Comparison of ENCODE assay signal across 8 cellular contexts in genomic region chr15:83010709-83011270, GRCh38. TPM values are rescaled to one million over a fixed set of nuclear protein-coding genes. Genes with fewer than 3 reads are reported as not detected.
DNase-seq lines count a peak whose midpoint lies in the region; ATAC-seq and TF ChIP-seq lines count a peak whose summit lies in the region.

No MANE protein-coding gene starts in this region.

- intact Hi-C loops in head of caudate nucleus (cut with DNase I), result loop anchor here (5.0 kb wide), 1 partner anchor 57 kb away; the partner anchor contains the start of gene BTBD1
- intact Hi-C loops in thyroid gland (cut with DNase I), result no loop called here

- peak overlapping the region; percentile 70 to 94 (median 90) for H3K4me3 ChIP-seq in thyroid gland (replicated peaks in 1 of 3)

- peaks cover 6% of the 10 kb centered on the region for H3K36me3 Mint-ChIP-seq in activated naive CD4-positive, alpha-beta T cell treated with anti-CD3 and anti-CD28 coated beads, Interleukin-2, amount 50 U/mL, for 24 hours
- H3K36me3 Mint-ChIP-seq in osteocyte (ENCODE audit: unreplicated experiment), result peaks cover 13% of the 10 kb centered on the region

- H3K9me3 Mint-ChIP-seq in activated naive CD4-positive, alpha-beta T cell treated with anti-CD3 and anti-CD28 coated beads, Interleukin-2, amount 50 U/mL, for 24 hours, result no peaks in the 10 kb centered on the region
- no peaks in the 10 kb centered on the region for H3K9me3 Mint-ChIP-seq in osteocyte (ENCODE audit: unreplicated experiment)

- H3K36me3 ChIP-seq in KOPT-K1 (ENCODE audit: insufficient read depth, low read length), result peaks cover 44% of the 10 kb centered on the region
- peaks cover 24 to 32% of the 10 kb centered on the region in 2 donors for H3K36me3 ChIP-seq in thyroid gland

- H3K27ac ChIP-seq in KOPT-K1 (ENCODE audit: low read depth, low read length, poor library complexity, severe bottlenecking) (peak overlapping the region; percentile 69), thyroid gland (peak overlapping the region; percentile 10 to 87 (median 74))

- peaks cover 18 to 22% of the 10 kb centered on the region in 2 donors for H3K4me1 ChIP-seq in thyroid gland

- H3K27me3 ChIP-seq in thyroid gland, result no peaks in the 10 kb centered on the region

- H3K9me3 ChIP-seq in KOPT-K1 (ENCODE audit: insufficient read depth, low read length, poor library complexity, severe bottlenecking) (no peaks in the 10 kb centered on the region), thyroid gland (no peaks in the 10 kb centered on the region)

- H3K4me1 Mint-ChIP-seq in activated naive CD4-positive, alpha-beta T cell treated with anti-CD3 and anti-CD28 coated beads, Interleukin-2, amount 50 U/mL, for 24 hours, result peaks cover 56% of the 10 kb centered on the region
- H3K4me1 Mint-ChIP-seq in osteocyte (ENCODE audit: unreplicated experiment), result peaks cover 34% of the 10 kb centered on the region

- peak; percentile 52 for ATAC-seq in GM21825 (IDR thresholded peaks at IDR 0.05; ENCODE audit: unreplicated experiment)

- no peaks in the 10 kb centered on the region for H3K27me3 Mint-ChIP-seq in activated naive CD4-positive, alpha-beta T cell treated with anti-CD3 and anti-CD28 coated beads, Interleukin-2, amount 50 U/mL, for 24 hours
- no peaks in the 10 kb centered on the region for H3K27me3 Mint-ChIP-seq in osteocyte (ENCODE audit: unreplicated experiment)

- DNase-seq in EL (peak; percentile 73), SK-N-DZ (ENCODE audit: low spot score) (peak; percentile 78), head of caudate nucleus (peak; percentile 58 to 92 (median 80)), osteocyte (ENCODE audit: extremely low spot score, unreplicated experiment) (peak; percentile 90), thyroid gland (peak; percentile 79 to 81)

- TF ChIP-seq CTCF in osteocyte (IDR thresholded peaks at IDR 0.05) (peak; percentile 91), thyroid gland (IDR thresholded peaks at IDR 0.05) (peak; percentile 41 to 75 (median 66))

- TF ChIP-seq POLR2A in thyroid gland (IDR thresholded peaks at IDR 0.05), result no peak

- H3K27ac Mint-ChIP-seq in activated naive CD4-positive, alpha-beta T cell treated with anti-CD3 and anti-CD28 coated beads, Interleukin-2, amount 50 U/mL, for 24 hours, result peak overlapping the region; percentile 88
- H3K27ac Mint-ChIP-seq in osteocyte (ENCODE audit: unreplicated experiment), result peak overlapping the region; percentile 91

- H3K4me3 Mint-ChIP-seq in activated naive CD4-positive, alpha-beta T cell treated with anti-CD3 and anti-CD28 coated beads, Interleukin-2, amount 50 U/mL, for 24 hours, result peak overlapping the region; percentile 91
- peak overlapping the region; percentile 91 for H3K4me3 Mint-ChIP-seq in osteocyte (ENCODE audit: unreplicated experiment)

- 7% methylated on average over 15 of the region's 15 CpGs for WGBS in thyroid gland, 2 donors

RNA-seq across cellular contexts. Expression of gene C15orf40, which starts 0.6 kb away (rescaled TPM):
- polyA plus RNA-seq in SK-N-DZ (2014; cell fraction: cytosol; rRNA removed), result 16.6 and 18.4 TPM in 2 replicates
- 16.9 and 18.4 TPM in 2 replicates for polyA plus RNA-seq in SK-N-DZ (2014; cell fraction: nucleus; rRNA removed)
- total RNA-seq in osteocyte, result 22.2 and 24.5 TPM in 2 replicates
- 10 to 100 TPM in 3 of 4 donors, 1 to 10 TPM in 1; 9.7 to 31.6 (median 22.4) TPM for total RNA-seq in thyroid gland

RNA-seq across cellular contexts. Expression of gene RAMAC, which starts 24.8 kb away (rescaled TPM):
- polyA plus RNA-seq in SK-N-DZ (2014; cell fraction: cytosol; rRNA removed), result 50.5 and 57.6 TPM in 2 replicates
- polyA plus RNA-seq in SK-N-DZ (2014; cell fraction: nucleus; rRNA removed), result 22.9 and 26.3 TPM in 2 replicates
- total RNA-seq in osteocyte (19.7 and 23.8 TPM in 2 replicates), thyroid gland (10 to 100 TPM; 18.7 to 24.0 (median 22.0) TPM)

RNA-seq across cellular contexts. Expression of gene BTBD1, which starts 56.3 kb away (rescaled TPM):
- polyA plus RNA-seq in SK-N-DZ (2014; cell fraction: cytosol; rRNA removed), result 70.0 and 78.0 TPM in 2 replicates
- polyA plus RNA-seq in SK-N-DZ (2014; cell fraction: nucleus; rRNA removed), result 49.3 and 50.9 TPM in 2 replicates
- total RNA-seq in osteocyte (53.2 and 55.5 TPM in 2 replicates), thyroid gland (10 to 100 TPM; 84.7 to 99.3 (median 94.5) TPM)

RNA-seq across cellular contexts. Expression of gene HOMER2, which starts 58.3 kb away (rescaled TPM):
- 18.1 and 30.0 TPM in 2 replicates for polyA plus RNA-seq in SK-N-DZ (2014; cell fraction: cytosol; rRNA removed)
- 16.7 and 18.2 TPM in 2 replicates for polyA plus RNA-seq in SK-N-DZ (2014; cell fraction: nucleus; rRNA removed)
- total RNA-seq in osteocyte (3.2 and 6.3 TPM in 2 replicates), thyroid gland (100 to 1,000 TPM in 2 of 4 donors, 10 to 100 TPM in 2; 89.1 to 211 (median 122) TPM)

Comparison
In these comparisons a context has a peak if more than half of its experiments do, and no peak if none do; other contexts are left out.
1. Peak in every context shown above with its lines: DNase-seq, ATAC-seq, H3K4me3 ChIP-seq and H3K27ac ChIP-seq.